In the genomic region with DNA sequence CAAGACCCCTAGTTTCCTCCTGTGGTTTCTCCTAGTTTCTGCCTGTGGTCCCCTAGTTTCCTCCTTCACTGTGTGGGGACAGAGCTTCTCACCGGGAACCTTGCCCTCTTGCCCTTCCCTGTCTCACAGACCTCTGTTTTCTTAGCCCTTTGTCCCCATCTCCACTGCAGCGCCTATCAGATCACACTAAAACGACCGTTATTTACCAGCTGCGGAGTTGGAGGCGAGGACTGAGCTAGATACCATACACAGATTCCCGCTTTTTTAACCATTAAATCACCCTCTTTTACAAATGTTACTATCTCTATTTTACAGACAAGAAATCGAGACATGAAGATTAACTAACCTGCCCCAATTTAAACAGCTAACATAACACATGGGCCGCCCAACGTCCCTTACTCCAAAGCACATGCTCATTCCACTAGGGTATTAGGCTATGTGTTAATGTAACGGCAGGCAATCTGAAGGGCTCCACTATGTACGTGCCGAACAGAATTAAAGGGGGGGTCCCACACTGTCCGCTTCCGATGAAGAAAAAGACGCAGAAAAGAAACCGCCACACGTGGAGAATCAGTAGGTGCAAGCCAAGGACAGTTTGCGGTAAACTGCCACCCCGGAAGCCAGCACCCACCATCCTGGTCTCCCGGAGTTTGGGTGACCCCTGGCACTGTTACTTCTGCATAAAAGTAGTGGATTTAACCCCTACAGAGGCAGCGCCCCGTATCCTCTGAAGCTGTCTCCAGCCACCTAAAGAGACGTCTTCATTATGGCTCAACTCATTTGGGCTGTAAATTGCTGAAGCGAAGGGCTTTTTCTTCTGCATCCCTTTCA, we compare ENCODE assay signal across 16 cellular contexts. TPM values are rescaled to one million over a fixed set of nuclear protein-coding genes. Genes with fewer than 3 reads are reported as not detected.
A peak's percentile ranks its signal among the peaks of the same experiment; 100 is the strongest.
DNase-seq lines count a peak whose midpoint lies in the region; ATAC-seq and TF ChIP-seq lines count a peak whose summit lies in the region.
"Had no signal": no experiment of that assay in that cellular context is flagged by ENCODE, and none has a peak within 500 bp of the region (broad histone marks: within the 10 kb centered on the region; RNA-seq: fewer than 3 reads in every experiment).

No MANE protein-coding gene starts in this region.

- TF ChIP-seq CTCF in WTC11 (IDR thresholded peaks at IDR 0.05) (no peak), suprapubic skin (IDR thresholded peaks at IDR 0.05) (no peak), GM20000 (IDR thresholded peaks at IDR 0.05; ENCODE audit: extremely low read depth, missing control alignments) (no peak)

- no peaks in the 10 kb centered on the region for H3K9me3 Mint-ChIP-seq in activated naive CD4-positive, alpha-beta T cell treated with anti-CD3 and anti-CD28 coated beads, Interleukin-2, amount 50 U/mL, for 24 hours
- no peaks in the 10 kb centered on the region for H3K9me3 Mint-ChIP-seq in WTC11
- H3K9me3 Mint-ChIP-seq: HFFc6 had no signal

- ATAC-seq in WTC11 = no peak
- ATAC-seq: gastrocnemius medialis had no signal

- peaks cover 5% of the 10 kb centered on the region for H3K36me3 ChIP-seq in suprapubic skin

- CTCF ChIA-PET in WTC11 (lab: Charles Lee) = interaction anchor here (1.1 to 3.2 kb wide), 4 partner anchors 9 to 151 kb away, joined by 3 to 15 read pairs (median 9); no protein-coding TSS in a partner anchor

- no peaks in the 10 kb centered on the region for H3K27me3 ChIP-seq in suprapubic skin
- H3K27me3 ChIP-seq: gastrocnemius medialis had no signal

- POLR2A ChIA-PET in WTC11 (lab: Charles Lee) = no interaction called here

- TF ChIP-seq POLR2A in suprapubic skin (IDR thresholded peaks at IDR 0.05) = no peak

- H3K4me3 ChIP-seq in suprapubic skin = no peak overlapping the region
- H3K4me3 ChIP-seq: gastrocnemius medialis, PC-9 had no signal

- peaks cover 12% of the 10 kb centered on the region for H3K36me3 Mint-ChIP-seq in activated naive CD4-positive, alpha-beta T cell treated with anti-CD3 and anti-CD28 coated beads, Interleukin-2, amount 50 U/mL, for 24 hours
- peaks cover 19% of the 10 kb centered on the region for H3K36me3 Mint-ChIP-seq in WTC11

- H3K27ac Mint-ChIP-seq in activated naive CD4-positive, alpha-beta T cell treated with anti-CD3 and anti-CD28 coated beads, Interleukin-2, amount 50 U/mL, for 24 hours = no peak overlapping the region
- H3K27ac Mint-ChIP-seq in WTC11 = peak overlapping the region; percentile 1; the same call in 1 of the 2 replicates

- TF ChIP-seq EP300 in suprapubic skin (IDR thresholded peaks at IDR 0.05) = no peak

- peaks cover 27% of the 10 kb centered on the region for H3K4me1 ChIP-seq in suprapubic skin

- no peaks in the 10 kb centered on the region for H3K27me3 Mint-ChIP-seq in activated naive CD4-positive, alpha-beta T cell treated with anti-CD3 and anti-CD28 coated beads, Interleukin-2, amount 50 U/mL, for 24 hours
- 0 out of 2 replicates have a peak, but pooled peaks cover 2% of the 10 kb centered on the region for H3K27me3 Mint-ChIP-seq in WTC11 (ENCODE audit: low read depth)

- 80% methylated on average over 25 of the region's 25 CpGs for WGBS in suprapubic skin

- no peak for DNase-seq in activated naive CD4-positive, alpha-beta T cell (lab: John Stamatoyannopoulos, UW)
- DNase-seq in WTC11 (ENCODE audit: low spot score) (no peak), left kidney (ENCODE audit: low read depth, low spot score) (peak; percentile 7), suprapubic skin (ENCODE audit: low spot score in 2 of 2) (peak; percentile 50 to 71), NOMO-1 treated with DMSO at 0.1 percent for 48 hours (lab: John Stamatoyannopoulos, UW; ENCODE audit: unreplicated experiment) (no peak), dermis blood vessel endothelial cell (no peak), GM20000 (ENCODE audit: low spot score) (no peak)
- DNase-seq: activated CD4-positive, CD25-positive, alpha-beta regulatory T cell treated with anti-CD3 and anti-CD28 coated beads, Interleukin-2, amount 50 U/mL, for 72 hours; caudate nucleus; DMS53; gastrocnemius medialis; HFFc6; NCI-H1930; NCI-H524 treated with DMSO at 0.1 percent for 48 hours; PC-9 had no signal

- H3K27ac ChIP-seq in suprapubic skin = no peak overlapping the region
- H3K27ac ChIP-seq: gastrocnemius medialis, PC-9 had no signal

- H3K4me1 Mint-ChIP-seq in activated naive CD4-positive, alpha-beta T cell treated with anti-CD3 and anti-CD28 coated beads, Interleukin-2, amount 50 U/mL, for 24 hours = peaks cover 16% of the 10 kb centered on the region
- peaks cover 36% of the 10 kb centered on the region for H3K4me1 Mint-ChIP-seq in WTC11

- H3K4me3 Mint-ChIP-seq in activated naive CD4-positive, alpha-beta T cell treated with anti-CD3 and anti-CD28 coated beads, Interleukin-2, amount 50 U/mL, for 24 hours = peak overlapping the region; percentile 82
- H3K4me3 Mint-ChIP-seq in WTC11 = peak overlapping the region; percentile 72

- H3K9me3 ChIP-seq in suprapubic skin = no peaks in the 10 kb centered on the region
- H3K9me3 ChIP-seq: gastrocnemius medialis had no signal

TF ChIP-seq in WTC11, 78 proteins besides CTCF, POLR2A, EP300 and RAD21:
- TF ChIP-seq ELF4 (CRISPR knock-in tag; IDR thresholded peaks at IDR 0.05; ENCODE audit: low read depth) = no peak
- TF ChIP-seq ESRRA (CRISPR knock-in tag; IDR thresholded peaks at IDR 0.05; ENCODE audit: borderline replicate concordance) = no peak

RNA-seq across cellular contexts. Expression of a gene that starts 1.9 kb away (rescaled TPM):
- total RNA-seq in WTC11 (2021) (245 to 257 TPM (median 249 TPM) in 3 replicates), suprapubic skin (10 to 100 TPM; 54.3 to 65.6 (median 59.5) TPM), dermis blood vessel endothelial cell (47.5 and 72.3 TPM in 2 replicates)

RNA-seq across cellular contexts. Expression of a gene that starts 19.6 kb away (rescaled TPM):
- 23.9 to 26.0 TPM (median 25.4 TPM) in 3 replicates for total RNA-seq in WTC11 (2021)
- 10 to 100 TPM; 22.4 to 93.3 (median 35.8) TPM for total RNA-seq in suprapubic skin
- 17.2 and 19.7 TPM in 2 replicates for total RNA-seq in dermis blood vessel endothelial cell

RNA-seq across cellular contexts. Expression of a gene that starts 42.0 kb away (rescaled TPM):
- total RNA-seq in WTC11 (2021) (0.09 TPM in 1 of 3 replicates, not detected in the others), suprapubic skin (1 to 10 TPM in 3 of 4 donors, under 1 TPM in 1; 0.48 to 4.7 (median 1.9) TPM), dermis blood vessel endothelial cell (not detected in 2 replicates)
- total RNA-seq: HFFc6, PC-9 had no signal

Comparison
In these comparisons a context has a peak if more than half of its experiments do, and no peak if none do; other contexts are left out.
1. DNase-seq: peak in left kidney (single experiment) and suprapubic skin (2 of 2); none in activated naive CD4-positive, alpha-beta T cell (0 of 4), WTC11 (single experiment), NOMO-1 treated with DMSO at 0.1 percent for 48 hours (single experiment), dermis blood vessel endothelial cell (single experiment) and GM20000 (single experiment).